8 cellular contexts compared by ENCODE assay signal in the genomic region with DNA sequence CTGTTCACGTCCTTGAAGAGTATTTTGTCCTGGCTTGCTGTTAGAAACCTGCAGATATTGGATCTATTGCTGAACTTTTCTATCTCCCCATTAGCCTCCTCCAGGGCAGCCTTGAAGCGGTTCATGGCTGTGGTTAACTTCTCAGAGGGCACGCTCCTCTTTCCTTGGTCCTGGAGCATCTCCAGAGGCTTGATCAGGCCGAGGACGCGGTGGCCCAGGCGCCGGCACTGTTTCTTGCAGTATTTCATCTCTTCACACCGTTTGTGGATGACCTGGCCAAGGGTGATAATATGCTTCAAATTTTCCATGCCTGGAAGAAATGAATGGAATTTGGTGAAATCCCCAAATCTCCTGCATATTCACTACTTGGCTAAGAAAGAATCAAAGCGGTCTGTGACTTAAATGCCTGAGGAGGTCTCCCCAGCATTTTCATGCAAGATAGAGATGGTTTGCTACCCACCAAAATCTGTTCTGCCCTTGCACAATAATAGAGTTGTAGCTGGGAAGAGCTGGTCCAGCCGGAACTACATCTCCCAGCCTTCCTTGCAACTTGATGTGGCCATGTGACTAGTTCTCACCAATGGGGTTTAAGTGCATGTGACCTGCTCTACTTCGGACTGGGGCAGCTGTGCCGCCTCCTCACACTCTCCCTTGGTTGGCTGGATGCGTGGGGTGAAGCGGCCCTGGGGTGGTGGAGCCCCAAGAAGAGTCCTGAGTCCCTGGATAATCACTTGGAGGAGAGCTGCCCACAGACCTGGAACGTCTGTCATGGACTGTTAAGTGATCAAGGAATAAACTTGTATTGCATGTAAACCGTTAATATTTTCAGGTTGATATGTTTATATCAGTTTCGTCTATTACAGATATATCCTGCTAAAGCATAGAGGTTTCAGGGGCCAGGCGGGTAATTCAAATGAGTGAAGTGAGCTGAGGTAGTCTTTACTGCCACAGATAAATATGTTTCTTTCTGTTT. TPM values are rescaled to one million over a fixed set of nuclear protein-coding genes. Genes with fewer than 3 reads are reported as not detected.
DNase-seq lines count a peak whose midpoint lies in the region; ATAC-seq, FAIRE-seq and TF ChIP-seq lines count a peak whose summit lies in the region.

No MANE protein-coding gene starts in this region.

- H3K9me3 ChIP-seq in SK-N-MC (ENCODE audit: low read depth, low read length) (no peaks in the 10 kb centered on the region), cardiac muscle cell (ENCODE audit: low read depth) (no peaks in the 10 kb centered on the region), ovary (no peaks in the 10 kb centered on the region)

- TF ChIP-seq EP300 in ovary (IDR thresholded peaks at IDR 0.05): no peak

- H3K4me3 ChIP-seq in GM12864 (ENCODE audit: low read depth, low read length): no peak overlapping the region; the same call in 1 of the 2 replicates
- H3K4me3 ChIP-seq in SK-N-MC: peak overlapping the region; percentile 83
- H3K4me3 ChIP-seq in cardiac muscle cell: peak overlapping the region; percentile 16
- H3K4me3 ChIP-seq in ovary: peak overlapping the region; percentile 39

- peaks cover 43% of the 10 kb centered on the region for H3K36me3 Mint-ChIP-seq in activated naive CD8-positive, alpha-beta T cell treated with anti-CD3 and anti-CD28 coated beads, Interleukin-2, amount 10 ng/mL, durations not matched to agents 7 days and 5 days

- peak overlapping the region; percentile 73 for H3K9ac ChIP-seq in SK-N-MC (ENCODE audit: insufficient read length)

- peak; percentile 97 for FAIRE-seq in urothelium cell line (lab: Jason Lieb, UNC)

- peak overlapping the region; percentile 86 for H3K4me3 Mint-ChIP-seq in activated naive CD8-positive, alpha-beta T cell treated with anti-CD3 and anti-CD28 coated beads, Interleukin-2, amount 10 ng/mL, durations not matched to agents 7 days and 5 days

- H3K9me3 Mint-ChIP-seq in activated naive CD8-positive, alpha-beta T cell treated with anti-CD3 and anti-CD28 coated beads, Interleukin-2, amount 10 ng/mL, durations not matched to agents 7 days and 5 days: no peaks in the 10 kb centered on the region

- POLR2A ChIA-PET in activated naive CD8-positive, alpha-beta T cell treated with anti-CD3 and anti-CD28 coated beads, Interleukin-2, amount 10 ng/mL, durations not matched to agents 7 days and 5 days (lab: Charles Lee): interaction anchor here (0.5 to 3.8 kb wide), 2 partner anchors 30 to 98 kb away, joined by 3 to 23 read pairs; partner anchors contain the start of gene RFWD3

- TF ChIP-seq POLR2A in ovary (IDR thresholded peaks at IDR 0.05): no peak

- no peaks in the 10 kb centered on the region for H3K36me3 ChIP-seq in SK-N-MC (ENCODE audit: insufficient read depth, low read length)
- H3K36me3 ChIP-seq in cardiac muscle cell: no peaks in the 10 kb centered on the region
- no peaks in the 10 kb centered on the region for H3K36me3 ChIP-seq in ovary

- TF ChIP-seq CTCF in GM12864 (IDR thresholded peaks at IDR 0.05; ENCODE audit: low read depth, low read length, missing control alignments) (no peak), cardiac muscle cell (IDR thresholded peaks at IDR 0.05; ENCODE audit: low read depth, low read length) (no peak), ovary (IDR thresholded peaks at IDR 0.05) (no peak)

- H3K27me3 ChIP-seq in cardiac muscle cell (peaks cover 29% of the 10 kb centered on the region), ovary (no peaks in the 10 kb centered on the region)

- H3K4me1 Mint-ChIP-seq in activated naive CD8-positive, alpha-beta T cell treated with anti-CD3 and anti-CD28 coated beads, Interleukin-2, amount 10 ng/mL, durations not matched to agents 7 days and 5 days: peaks cover 28% of the 10 kb centered on the region

- H3K4me1 ChIP-seq in cardiac muscle cell (ENCODE audit: low read depth): peaks cover 3% of the 10 kb centered on the region
- no peaks in the 10 kb centered on the region for H3K4me1 ChIP-seq in ovary (ENCODE audit: insufficient read depth)

- H3K27me3 Mint-ChIP-seq in activated naive CD8-positive, alpha-beta T cell treated with anti-CD3 and anti-CD28 coated beads, Interleukin-2, amount 10 ng/mL, durations not matched to agents 7 days and 5 days: no peaks in the 10 kb centered on the region

- no peak overlapping the region for H3K27ac ChIP-seq in SK-N-MC
- H3K27ac ChIP-seq in cardiac muscle cell: no peak overlapping the region
- no peak overlapping the region for H3K27ac ChIP-seq in ovary

- peak overlapping the region; percentile 87 for H3K27ac Mint-ChIP-seq in activated naive CD8-positive, alpha-beta T cell treated with anti-CD3 and anti-CD28 coated beads, Interleukin-2, amount 10 ng/mL, durations not matched to agents 7 days and 5 days

- 42 to 49% (median 43%) methylated on average over 19 of the region's 19 CpGs for WGBS in ovary, 3 donors

- intact Hi-C loops in ovary (cut with DNase I): no loop called here

- DNase-seq in GM12864 (ENCODE audit: low read depth): peak; percentile 89
- peak; percentile 90 for DNase-seq in MV-4-11 (lab: John Stamatoyannopoulos, UW)
- peak; percentile 24 for DNase-seq in SK-N-MC (ENCODE audit: low read depth, low spot score)
- peak; percentile 54 for DNase-seq in activated naive CD8-positive, alpha-beta T cell treated with anti-CD3 and anti-CD28 coated beads, Interleukin-2, amount 10 ng/mL, durations not matched to agents 7 days and 5 days
- peak; percentile 84 to 95 for DNase-seq in cardiac muscle cell (ENCODE audit: low read depth in 1 of 2, low spot score in 1 of 2)
- DNase-seq in ovary: peak; percentile 68 to 86 (median 74)
- peak; percentile 95 for DNase-seq in urothelium cell line (ENCODE audit: low spot score)

- peak; percentile 82 for ATAC-seq in HG02571 (IDR thresholded peaks at IDR 0.05; ENCODE audit: unreplicated experiment)
- peak; percentile 73 for ATAC-seq in activated naive CD8-positive, alpha-beta T cell treated with anti-CD3 and anti-CD28 coated beads, Interleukin-2, amount 10 ng/mL, durations not matched to agents 7 days and 5 days (ENCODE audit: low read depth)

RNA-seq across cellular contexts. Expression of gene MLKL, which starts 4.9 kb away (rescaled TPM):
- total RNA-seq in activated naive CD8-positive, alpha-beta T cell treated with anti-CD3 and anti-CD28 coated beads, Interleukin-2, amount 10 ng/mL, durations not matched to agents 7 days and 5 days: 10 to 100 TPM; 25.6 to 28.7 TPM
- total RNA-seq in cardiac muscle cell: 0.18 and 0.32 TPM in 2 replicates
- not detected in 2 replicates for polyA plus RNA-seq in cardiac muscle cell
- 1 to 10 TPM; 1.5 to 6.7 (median 2.5) TPM for total RNA-seq in ovary
- polyA plus RNA-seq in ovary: 1 to 10 TPM; 2.5 to 9.5 TPM

RNA-seq across cellular contexts. Expression of gene RFWD3, which starts 29.1 kb away (rescaled TPM):
- total RNA-seq in activated naive CD8-positive, alpha-beta T cell treated with anti-CD3 and anti-CD28 coated beads, Interleukin-2, amount 10 ng/mL, durations not matched to agents 7 days and 5 days: 100 to 1,000 TPM; 110 to 119 TPM
- total RNA-seq in cardiac muscle cell (10.9 and 11.1 TPM in 2 replicates), ovary (10 to 100 TPM in 6 of 7 donors, 1 to 10 TPM in 1; 9.9 to 25.0 (median 16.5) TPM)
- polyA plus RNA-seq in cardiac muscle cell (8.2 and 12.4 TPM in 2 replicates), ovary (10 to 100 TPM in 1 of 2 donors, 1 to 10 TPM in 1; 8.2 to 15.1 TPM)

Comparison
In these comparisons a context has a peak if more than half of its experiments do, and no peak if none do; other contexts are left out.
1. DNase-seq: peak in every context shown above with its lines; median percentile 95 in urothelium cell line; 90 in MV-4-11; 90 in cardiac muscle cell; 89 in GM12864; 74 in ovary; 54 in activated naive CD8-positive, alpha-beta T cell treated with anti-CD3 and anti-CD28 coated beads, Interleukin-2, amount 10 ng/mL, durations not matched to agents 7 days and 5 days; 24 in SK-N-MC.